9 cellular contexts compared by ENCODE assay signal in the genomic region with DNA sequence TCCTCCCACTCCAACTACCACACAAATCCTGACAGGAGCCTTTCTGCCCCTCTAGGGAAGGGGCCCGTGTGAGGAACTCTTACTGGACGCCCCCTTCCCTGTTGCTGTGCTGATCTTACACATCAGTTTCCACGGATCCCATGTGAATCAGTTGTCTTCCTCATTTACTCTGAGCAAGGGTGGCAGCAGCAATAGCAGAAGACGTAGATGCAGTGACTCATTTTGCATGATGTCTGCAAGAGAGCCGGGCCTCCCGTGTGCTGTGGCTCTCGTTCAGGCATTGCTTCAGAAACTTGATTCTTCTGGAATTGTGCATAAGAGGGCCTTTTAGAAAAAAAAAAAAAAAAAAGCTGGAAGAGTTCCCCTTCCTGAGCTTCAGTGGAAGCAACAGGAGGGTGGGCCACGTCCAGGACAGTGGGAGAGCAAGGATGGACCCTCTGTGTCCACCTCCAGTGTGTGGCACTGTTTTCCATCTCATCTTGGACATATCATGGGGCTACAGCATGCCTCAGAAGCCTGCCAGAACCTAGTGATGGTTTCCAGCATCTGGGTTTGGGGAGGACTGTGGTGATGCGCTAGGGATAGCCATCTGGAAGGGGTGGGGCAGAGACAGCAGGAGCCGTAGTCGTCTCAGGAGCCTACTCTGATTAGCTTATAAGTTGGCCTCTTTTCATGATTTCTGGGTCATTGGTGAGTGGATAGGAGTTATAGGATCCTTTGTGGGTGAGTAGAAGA.
DNase-seq lines count a peak whose midpoint lies in the region; ATAC-seq and TF ChIP-seq lines count a peak whose summit lies in the region.
"Had no signal": no experiment of that assay in that cellular context is flagged by ENCODE, and none has a peak within 500 bp of the region (broad histone marks: within the 10 kb centered on the region; RNA-seq: fewer than 3 reads in every experiment).

No MANE protein-coding gene starts in this region.

- no peaks in the 10 kb centered on the region for H3K9me3 Mint-ChIP-seq in progenitor cell of endocrine pancreas (ENCODE audit: low read depth)
- H3K9me3 Mint-ChIP-seq: central memory CD8-positive, alpha-beta T cell had no signal

- H3K36me3 Mint-ChIP-seq in progenitor cell of endocrine pancreas (ENCODE audit: insufficient read depth): peaks cover 2% of the 10 kb centered on the region

- H3K4me1 ChIP-seq in HCT116 (ENCODE audit: control insufficient read depth in 1 of 2, insufficient read depth in 2 of 2, low read length in 2 of 2) (peaks cover 0 to 33% of the 10 kb centered on the region in 2 experiments; a peak in 2 of 4 replicates), left ventricle myocardium inferior (peaks cover 100% of the 10 kb centered on the region)

- no peak overlapping the region for H3K4me3 ChIP-seq in HCT116 (replicated peaks in 1 of 2; ENCODE audit: low read depth in 1 of 2, low read length in 2 of 2)
- H3K4me3 ChIP-seq in left ventricle myocardium inferior: no peak overlapping the region
- H3K4me3 ChIP-seq in skin epidermis: no peak overlapping the region

- TF ChIP-seq CTCF in HCT116 (IDR thresholded peaks at IDR 0.05 in 2 of 3, conservative IDR thresholded peaks at IDR 0.05 in 1 of 3; ENCODE audit: borderline replicate concordance in 1 of 3, insufficient read depth in 1 of 3, low read depth in 2 of 3, low read length in 2 of 3) (no peak), VCaP (conservative IDR thresholded peaks at IDR 0.05) (no peak), left ventricle myocardium inferior (IDR thresholded peaks at IDR 0.05; ENCODE audit: borderline replicate concordance) (no peak), progenitor cell of endocrine pancreas (IDR thresholded peaks at IDR 0.05; ENCODE audit: unreplicated experiment) (no peak)

- CTCF ChIA-PET in HCT116 (lab: Charles Lee): no interaction called here

- H3K9me2 ChIP-seq in HCT116 (ENCODE audit: insufficient read depth): no peaks in the 10 kb centered on the region

- peaks cover 3% of the 10 kb centered on the region for H3K4me1 Mint-ChIP-seq in progenitor cell of endocrine pancreas (ENCODE audit: low read depth)

- no peak overlapping the region for H3K4me2 ChIP-seq in HCT116 (ENCODE audit: low read length)

- no peak for TF ChIP-seq POLR2A in HCT116 (IDR thresholded peaks at IDR 0.05; ENCODE audit: borderline replicate concordance, extremely low read depth, insufficient read depth, insufficient read length)

- ATAC-seq in HCT116: no peak; the same call in 1 of the 2 replicates
- ATAC-seq in GM19328 (IDR thresholded peaks at IDR 0.05; ENCODE audit: unreplicated experiment): no peak
- no peak for ATAC-seq in HG03354 (IDR thresholded peaks at IDR 0.05; ENCODE audit: poor library complexity, severe bottlenecking, unreplicated experiment)
- no peak for ATAC-seq in GM21737 (IDR thresholded peaks at IDR 0.05; ENCODE audit: unreplicated experiment)

- RAD21 ChIA-PET in HCT116 (lab: Charles Lee; ENCODE audit: low non-redundant PET in 1 of 2, low total read pairs in 2 of 2, uncharacterized antibody in 2 of 2, unreplicated experiment in 2 of 2): no interaction called here

- H3K27ac ChIP-seq in HCT116 (ENCODE audit: low read depth, low read length): no peak overlapping the region
- peak overlapping the region; percentile 34; the same call in 1 of the 2 replicates for H3K27ac ChIP-seq in VCaP
- peak overlapping the region; percentile 61 for H3K27ac ChIP-seq in left ventricle myocardium inferior (replicated peaks)
- peak overlapping the region in 17 of 21 experiments; percentile 19 to 79 (median 56) for H3K27ac ChIP-seq in skin epidermis

- no peak overlapping the region for H3K27ac Mint-ChIP-seq in progenitor cell of endocrine pancreas

- H3K36me3 ChIP-seq in HCT116 (ENCODE audit: control insufficient read depth in 1 of 2, insufficient read depth in 2 of 2, low read length in 2 of 2): no peaks in the 10 kb centered on the region
- no peaks in the 10 kb centered on the region for H3K36me3 ChIP-seq in left ventricle myocardium inferior

- intact Hi-C loops in HCT116 (cut with micrococcal nuclease): no loop called here
- intact Hi-C loops in left ventricle myocardium inferior (cut with micrococcal nuclease): no loop called here

- H3K27me3 Mint-ChIP-seq in progenitor cell of endocrine pancreas: no peaks in the 10 kb centered on the region
- H3K27me3 Mint-ChIP-seq: central memory CD8-positive, alpha-beta T cell had no signal

- no peak overlapping the region for H2AFZ ChIP-seq in HCT116 (ENCODE audit: low read depth, low read length, poor library complexity, severe bottlenecking)

- peaks cover 22% of the 10 kb centered on the region for H4K20me1 ChIP-seq in HCT116 (ENCODE audit: insufficient read depth)

- no peaks in the 10 kb centered on the region for H3K27me3 ChIP-seq in HCT116 (ENCODE audit: insufficient read depth, low read length)
- H3K27me3 ChIP-seq in left ventricle myocardium inferior (ENCODE audit: low read depth): no peaks in the 10 kb centered on the region

- H3K4me3 Mint-ChIP-seq in progenitor cell of endocrine pancreas (ENCODE audit: low read depth): no peak overlapping the region
- H3K4me3 Mint-ChIP-seq: central memory CD8-positive, alpha-beta T cell had no signal

- H3K9ac ChIP-seq in HCT116 (ENCODE audit: low read length): no peak overlapping the region

- H3K9me3 ChIP-seq in HCT116 (ENCODE audit: control insufficient read depth in 1 of 2, insufficient read depth in 1 of 2, low read depth in 1 of 2, low read length in 2 of 2): no peaks in the 10 kb centered on the region
- no peaks in the 10 kb centered on the region for H3K9me3 ChIP-seq in left ventricle myocardium inferior (replicated peaks)

- H3K79me2 ChIP-seq in HCT116 (ENCODE audit: insufficient read depth, low read length): peaks cover 92% of the 10 kb centered on the region

- POLR2A ChIA-PET in HCT116 (lab: Charles Lee): no interaction called here

- BruUV-seq in HCT116 (replicated peaks; lab: Mats Ljungman, UMichigan): no TSS peak

- 0 out of 2 replicates have a peak, but pooled peaks have one; percentile 6 for TF ChIP-seq RAD21 in HCT116 (IDR thresholded peaks at IDR 0.05; ENCODE audit: low read depth)

- DNase-seq in HCT116 (ENCODE audit: low read depth, low spot score): no peak
- peak; percentile 33 for DNase-seq in left ventricle myocardium inferior
- DNase-seq in progenitor cell of endocrine pancreas (ENCODE audit: low spot score, unreplicated experiment): no peak

TF ChIP-seq in HCT116, 20 proteins besides CTCF, POLR2A, EP300 and RAD21:
- TF ChIP-seq ZNF274 (IDR thresholded peaks at IDR 0.05; ENCODE audit: low read depth, low read length): no peak
- no peak for TF ChIP-seq FOSL1 (IDR thresholded peaks at IDR 0.05; ENCODE audit: low read depth)
- TF ChIP-seq POLR2AphosphoS5 (IDR thresholded peaks at IDR 0.05; ENCODE audit: low read depth, low read length): no peak
